1 cellular context compared by ENCODE assay signal in the genomic region with DNA sequence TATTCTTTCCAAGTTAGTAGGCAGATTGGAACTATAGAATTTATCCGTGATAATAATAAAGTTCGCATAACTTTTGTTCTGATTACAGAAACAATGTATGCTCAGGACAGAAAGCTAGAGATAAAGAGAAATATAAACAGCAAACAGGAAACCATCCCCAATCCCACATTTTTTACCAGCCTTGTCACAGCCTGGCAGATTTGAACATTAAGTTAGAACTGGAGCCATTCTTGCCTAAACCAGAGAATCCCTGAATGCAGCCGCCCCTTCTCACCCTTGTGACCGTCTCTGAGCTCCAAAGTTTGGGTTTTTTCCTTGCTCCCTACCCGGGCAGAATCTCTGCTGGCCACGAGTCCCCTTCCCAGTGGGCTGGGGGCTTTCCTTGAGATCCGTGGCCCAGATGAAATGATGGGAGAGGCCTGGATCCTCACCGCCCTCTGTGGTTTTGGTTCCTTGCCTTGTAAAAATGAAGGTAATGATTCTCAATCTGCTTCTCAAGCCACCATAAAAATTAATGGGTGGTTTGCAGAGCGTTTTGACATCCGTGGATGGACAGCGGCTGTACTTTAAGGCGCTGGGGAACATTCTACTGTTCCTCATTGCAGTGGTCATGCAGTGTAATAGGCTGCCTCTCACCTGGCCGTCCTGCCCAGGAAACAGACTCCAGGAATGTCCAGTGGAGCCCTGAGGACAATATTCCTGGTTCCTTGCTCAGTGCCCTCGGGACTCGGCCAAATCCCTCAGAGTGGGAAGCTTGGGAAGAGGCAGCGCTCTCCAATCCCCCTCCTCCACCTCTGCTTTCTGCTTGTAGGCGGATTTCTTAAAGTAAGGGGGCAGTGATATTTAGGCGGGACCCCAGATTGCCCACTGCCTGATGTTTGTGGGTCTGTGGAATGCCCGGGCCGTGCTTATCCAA.
TF ChIP-seq lines count a peak whose summit lies in the region.

No MANE protein-coding gene starts in this region.

TF ChIP-seq in HepG2, 621 proteins besides CTCF, POLR2A, EP300 and RAD21 (continued from another document and continues in another):
- TF ChIP-seq, protein P1, sequence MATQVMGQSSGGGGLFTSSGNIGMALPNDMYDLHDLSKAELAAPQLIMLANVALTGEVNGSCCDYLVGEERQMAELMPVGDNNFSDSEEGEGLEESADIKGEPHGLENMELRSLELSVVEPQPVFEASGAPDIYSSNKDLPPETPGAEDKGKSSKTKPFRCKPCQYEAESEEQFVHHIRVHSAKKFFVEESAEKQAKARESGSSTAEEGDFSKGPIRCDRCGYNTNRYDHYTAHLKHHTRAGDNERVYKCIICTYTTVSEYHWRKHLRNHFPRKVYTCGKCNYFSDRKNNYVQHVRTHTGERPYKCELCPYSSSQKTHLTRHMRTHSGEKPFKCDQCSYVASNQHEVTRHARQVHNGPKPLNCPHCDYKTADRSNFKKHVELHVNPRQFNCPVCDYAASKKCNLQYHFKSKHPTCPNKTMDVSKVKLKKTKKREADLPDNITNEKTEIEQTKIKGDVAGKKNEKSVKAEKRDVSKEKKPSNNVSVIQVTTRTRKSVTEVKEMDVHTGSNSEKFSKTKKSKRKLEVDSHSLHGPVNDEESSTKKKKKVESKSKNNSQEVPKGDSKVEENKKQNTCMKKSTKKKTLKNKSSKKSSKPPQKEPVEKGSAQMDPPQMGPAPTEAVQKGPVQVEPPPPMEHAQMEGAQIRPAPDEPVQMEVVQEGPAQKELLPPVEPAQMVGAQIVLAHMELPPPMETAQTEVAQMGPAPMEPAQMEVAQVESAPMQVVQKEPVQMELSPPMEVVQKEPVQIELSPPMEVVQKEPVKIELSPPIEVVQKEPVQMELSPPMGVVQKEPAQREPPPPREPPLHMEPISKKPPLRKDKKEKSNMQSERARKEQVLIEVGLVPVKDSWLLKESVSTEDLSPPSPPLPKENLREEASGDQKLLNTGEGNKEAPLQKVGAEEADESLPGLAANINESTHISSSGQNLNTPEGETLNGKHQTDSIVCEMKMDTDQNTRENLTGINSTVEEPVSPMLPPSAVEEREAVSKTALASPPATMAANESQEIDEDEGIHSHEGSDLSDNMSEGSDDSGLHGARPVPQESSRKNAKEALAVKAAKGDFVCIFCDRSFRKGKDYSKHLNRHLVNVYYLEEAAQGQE (IDR thresholded peaks at IDR 0.05; ENCODE audit: borderline replicate concordance in 1 of 2, low read depth in 1 of 2, low read length in 2 of 2) = 0 out of 4 replicates have a peak, but pooled peaks of 1 of the 2 experiments have one; percentile 7
- TF ChIP-seq HNRNPK (IDR thresholded peaks at IDR 0.05; ENCODE audit: low read depth, low read length, poor library complexity, severe bottlenecking) = no peak
- TF ChIP-seq REPIN1 (CRISPR knock-in tag; IDR thresholded peaks at IDR 0.05; ENCODE audit: borderline replicate concordance, low read depth) = peak; percentile 5; the same call in 1 of the 2 replicates
- peak; percentile 4; the same call in 1 of the 2 replicates for TF ChIP-seq NFYB (CRISPR knock-in tag; IDR thresholded peaks at IDR 0.05)
- TF ChIP-seq SMYD3 (CRISPR knock-in tag; IDR thresholded peaks at IDR 0.05) = 0 out of 2 replicates have a peak, but pooled peaks have one; percentile 31
- no peak for TF ChIP-seq ZZZ3 (CRISPR knock-in tag; IDR thresholded peaks at IDR 0.05; ENCODE audit: borderline replicate concordance)
- peak; percentile 48 for TF ChIP-seq SALL1 (CRISPR knock-in tag; IDR thresholded peaks at IDR 0.05)
- TF ChIP-seq, protein P2, sequence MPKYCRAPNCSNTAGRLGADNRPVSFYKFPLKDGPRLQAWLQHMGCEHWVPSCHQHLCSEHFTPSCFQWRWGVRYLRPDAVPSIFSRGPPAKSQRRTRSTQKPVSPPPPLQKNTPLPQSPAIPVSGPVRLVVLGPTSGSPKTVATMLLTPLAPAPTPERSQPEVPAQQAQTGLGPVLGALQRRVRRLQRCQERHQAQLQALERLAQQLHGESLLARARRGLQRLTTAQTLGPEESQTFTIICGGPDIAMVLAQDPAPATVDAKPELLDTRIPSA (CRISPR knock-in tag; IDR thresholded peaks at IDR 0.05; ENCODE audit: borderline replicate concordance) = 0 out of 2 replicates have a peak, but pooled peaks have one; percentile 20
- TF ChIP-seq, protein P3, sequence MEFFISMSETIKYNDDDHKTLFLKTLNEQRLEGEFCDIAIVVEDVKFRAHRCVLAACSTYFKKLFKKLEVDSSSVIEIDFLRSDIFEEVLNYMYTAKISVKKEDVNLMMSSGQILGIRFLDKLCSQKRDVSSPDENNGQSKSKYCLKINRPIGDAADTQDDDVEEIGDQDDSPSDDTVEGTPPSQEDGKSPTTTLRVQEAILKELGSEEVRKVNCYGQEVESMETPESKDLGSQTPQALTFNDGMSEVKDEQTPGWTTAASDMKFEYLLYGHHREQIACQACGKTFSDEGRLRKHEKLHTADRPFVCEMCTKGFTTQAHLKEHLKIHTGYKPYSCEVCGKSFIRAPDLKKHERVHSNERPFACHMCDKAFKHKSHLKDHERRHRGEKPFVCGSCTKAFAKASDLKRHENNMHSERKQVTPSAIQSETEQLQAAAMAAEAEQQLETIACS (CRISPR knock-in tag; IDR thresholded peaks at IDR 0.05) = 0 out of 2 replicates have a peak, but pooled peaks have one; percentile 8
- TF ChIP-seq ZNF777 (CRISPR knock-in tag; IDR thresholded peaks at IDR 0.05) = peak; percentile 61; the same call in 1 of the 2 replicates
- TF ChIP-seq AHR (CRISPR knock-in tag; IDR thresholded peaks at IDR 0.05) = 0 out of 2 replicates have a peak, but pooled peaks have one; percentile 30
- TF ChIP-seq PHF8 (CRISPR knock-in tag; IDR thresholded peaks at IDR 0.05) = peak; percentile 14; the same call in 1 of the 2 replicates
- TF ChIP-seq, protein P4, sequence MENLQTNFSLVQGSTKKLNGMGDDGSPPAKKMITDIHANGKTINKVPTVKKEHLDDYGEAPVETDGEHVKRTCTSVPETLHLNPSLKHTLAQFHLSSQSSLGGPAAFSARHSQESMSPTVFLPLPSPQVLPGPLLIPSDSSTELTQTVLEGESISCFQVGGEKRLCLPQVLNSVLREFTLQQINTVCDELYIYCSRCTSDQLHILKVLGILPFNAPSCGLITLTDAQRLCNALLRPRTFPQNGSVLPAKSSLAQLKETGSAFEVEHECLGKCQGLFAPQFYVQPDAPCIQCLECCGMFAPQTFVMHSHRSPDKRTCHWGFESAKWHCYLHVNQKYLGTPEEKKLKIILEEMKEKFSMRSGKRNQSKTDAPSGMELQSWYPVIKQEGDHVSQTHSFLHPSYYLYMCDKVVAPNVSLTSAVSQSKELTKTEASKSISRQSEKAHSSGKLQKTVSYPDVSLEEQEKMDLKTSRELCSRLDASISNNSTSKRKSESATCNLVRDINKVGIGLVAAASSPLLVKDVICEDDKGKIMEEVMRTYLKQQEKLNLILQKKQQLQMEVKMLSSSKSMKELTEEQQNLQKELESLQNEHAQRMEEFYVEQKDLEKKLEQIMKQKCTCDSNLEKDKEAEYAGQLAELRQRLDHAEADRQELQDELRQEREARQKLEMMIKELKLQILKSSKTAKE (CRISPR knock-in tag; IDR thresholded peaks at IDR 0.05; ENCODE audit: borderline replicate concordance) = no peak
- no peak for TF ChIP-seq RFXANK (CRISPR knock-in tag; IDR thresholded peaks at IDR 0.05)
- TF ChIP-seq FOXK2 (IDR thresholded peaks at IDR 0.05) = no peak
- TF ChIP-seq ZNF3 (CRISPR knock-in tag; IDR thresholded peaks at IDR 0.05) = no peak
- TF ChIP-seq TAF1 (CRISPR knock-in tag; IDR thresholded peaks at IDR 0.05) = peak; percentile 31; the same call in 1 of the 2 replicates
- TF ChIP-seq IRX3 (CRISPR knock-in tag; IDR thresholded peaks at IDR 0.05; ENCODE audit: borderline replicate concordance, low read depth) = no peak
- 0 out of 2 replicates have a peak, but pooled peaks have one; percentile 50 for TF ChIP-seq ZNF230 (CRISPR knock-in tag; IDR thresholded peaks at IDR 0.05)
- 0 out of 2 replicates have a peak, but pooled peaks have one; percentile 8 for TF ChIP-seq ARNTL (CRISPR knock-in tag; IDR thresholded peaks at IDR 0.05)
- 0 out of 2 replicates have a peak, but pooled peaks have one; percentile 3 for TF ChIP-seq SALL2 (CRISPR knock-in tag; IDR thresholded peaks at IDR 0.05)
- no peak for TF ChIP-seq ZNF329 (CRISPR knock-in tag; IDR thresholded peaks at IDR 0.05; ENCODE audit: low read depth)
- TF ChIP-seq SSRP1 (CRISPR knock-in tag; IDR thresholded peaks at IDR 0.05) = no peak
- 0 out of 2 replicates have a peak, but pooled peaks have one; percentile 2 for TF ChIP-seq ZNF570 (CRISPR knock-in tag; IDR thresholded peaks at IDR 0.05; ENCODE audit: borderline replicate concordance)
- 0 out of 2 replicates have a peak, but pooled peaks have one; percentile 12 for TF ChIP-seq FOXJ3 (CRISPR knock-in tag; IDR thresholded peaks at IDR 0.05; ENCODE audit: borderline replicate concordance)
- TF ChIP-seq, protein P5, sequence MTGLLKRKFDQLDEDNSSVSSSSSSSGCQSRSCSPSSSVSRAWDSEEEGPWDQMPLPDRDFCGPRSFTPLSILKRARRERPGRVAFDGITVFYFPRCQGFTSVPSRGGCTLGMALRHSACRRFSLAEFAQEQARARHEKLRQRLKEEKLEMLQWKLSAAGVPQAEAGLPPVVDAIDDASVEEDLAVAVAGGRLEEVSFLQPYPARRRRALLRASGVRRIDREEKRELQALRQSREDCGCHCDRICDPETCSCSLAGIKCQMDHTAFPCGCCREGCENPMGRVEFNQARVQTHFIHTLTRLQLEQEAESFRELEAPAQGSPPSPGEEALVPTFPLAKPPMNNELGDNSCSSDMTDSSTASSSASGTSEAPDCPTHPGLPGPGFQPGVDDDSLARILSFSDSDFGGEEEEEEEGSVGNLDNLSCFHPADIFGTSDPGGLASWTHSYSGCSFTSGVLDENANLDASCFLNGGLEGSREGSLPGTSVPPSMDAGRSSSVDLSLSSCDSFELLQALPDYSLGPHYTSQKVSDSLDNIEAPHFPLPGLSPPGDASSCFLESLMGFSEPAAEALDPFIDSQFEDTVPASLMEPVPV (CRISPR knock-in tag; IDR thresholded peaks at IDR 0.05) = peak; percentile 32; the same call in 1 of the 2 replicates
- no peak for TF ChIP-seq ZMYM4 (CRISPR knock-in tag; IDR thresholded peaks at IDR 0.05)
- TF ChIP-seq, protein P6, sequence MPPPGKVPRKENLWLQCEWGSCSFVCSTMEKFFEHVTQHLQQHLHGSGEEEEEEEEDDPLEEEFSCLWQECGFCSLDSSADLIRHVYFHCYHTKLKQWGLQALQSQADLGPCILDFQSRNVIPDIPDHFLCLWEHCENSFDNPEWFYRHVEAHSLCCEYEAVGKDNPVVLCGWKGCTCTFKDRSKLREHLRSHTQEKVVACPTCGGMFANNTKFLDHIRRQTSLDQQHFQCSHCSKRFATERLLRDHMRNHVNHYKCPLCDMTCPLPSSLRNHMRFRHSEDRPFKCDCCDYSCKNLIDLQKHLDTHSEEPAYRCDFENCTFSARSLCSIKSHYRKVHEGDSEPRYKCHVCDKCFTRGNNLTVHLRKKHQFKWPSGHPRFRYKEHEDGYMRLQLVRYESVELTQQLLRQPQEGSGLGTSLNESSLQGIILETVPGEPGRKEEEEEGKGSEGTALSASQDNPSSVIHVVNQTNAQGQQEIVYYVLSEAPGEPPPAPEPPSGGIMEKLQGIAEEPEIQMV (CRISPR knock-in tag; IDR thresholded peaks at IDR 0.05; ENCODE audit: low read depth) = no peak
- peak; percentile 11; the same call in 1 of the 2 replicates for TF ChIP-seq ZNF331 (CRISPR knock-in tag; IDR thresholded peaks at IDR 0.05)
- TF ChIP-seq, protein P7, sequence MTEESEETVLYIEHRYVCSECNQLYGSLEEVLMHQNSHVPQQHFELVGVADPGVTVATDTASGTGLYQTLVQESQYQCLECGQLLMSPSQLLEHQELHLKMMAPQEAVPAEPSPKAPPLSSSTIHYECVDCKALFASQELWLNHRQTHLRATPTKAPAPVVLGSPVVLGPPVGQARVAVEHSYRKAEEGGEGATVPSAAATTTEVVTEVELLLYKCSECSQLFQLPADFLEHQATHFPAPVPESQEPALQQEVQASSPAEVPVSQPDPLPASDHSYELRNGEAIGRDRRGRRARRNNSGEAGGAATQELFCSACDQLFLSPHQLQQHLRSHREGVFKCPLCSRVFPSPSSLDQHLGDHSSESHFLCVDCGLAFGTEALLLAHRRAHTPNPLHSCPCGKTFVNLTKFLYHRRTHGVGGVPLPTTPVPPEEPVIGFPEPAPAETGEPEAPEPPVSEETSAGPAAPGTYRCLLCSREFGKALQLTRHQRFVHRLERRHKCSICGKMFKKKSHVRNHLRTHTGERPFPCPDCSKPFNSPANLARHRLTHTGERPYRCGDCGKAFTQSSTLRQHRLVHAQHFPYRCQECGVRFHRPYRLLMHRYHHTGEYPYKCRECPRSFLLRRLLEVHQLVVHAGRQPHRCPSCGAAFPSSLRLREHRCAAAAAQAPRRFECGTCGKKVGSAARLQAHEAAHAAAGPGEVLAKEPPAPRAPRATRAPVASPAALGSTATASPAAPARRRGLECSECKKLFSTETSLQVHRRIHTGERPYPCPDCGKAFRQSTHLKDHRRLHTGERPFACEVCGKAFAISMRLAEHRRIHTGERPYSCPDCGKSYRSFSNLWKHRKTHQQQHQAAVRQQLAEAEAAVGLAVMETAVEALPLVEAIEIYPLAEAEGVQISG (CRISPR knock-in tag; IDR thresholded peaks at IDR 0.05) = no peak
- TF ChIP-seq, protein P8, sequence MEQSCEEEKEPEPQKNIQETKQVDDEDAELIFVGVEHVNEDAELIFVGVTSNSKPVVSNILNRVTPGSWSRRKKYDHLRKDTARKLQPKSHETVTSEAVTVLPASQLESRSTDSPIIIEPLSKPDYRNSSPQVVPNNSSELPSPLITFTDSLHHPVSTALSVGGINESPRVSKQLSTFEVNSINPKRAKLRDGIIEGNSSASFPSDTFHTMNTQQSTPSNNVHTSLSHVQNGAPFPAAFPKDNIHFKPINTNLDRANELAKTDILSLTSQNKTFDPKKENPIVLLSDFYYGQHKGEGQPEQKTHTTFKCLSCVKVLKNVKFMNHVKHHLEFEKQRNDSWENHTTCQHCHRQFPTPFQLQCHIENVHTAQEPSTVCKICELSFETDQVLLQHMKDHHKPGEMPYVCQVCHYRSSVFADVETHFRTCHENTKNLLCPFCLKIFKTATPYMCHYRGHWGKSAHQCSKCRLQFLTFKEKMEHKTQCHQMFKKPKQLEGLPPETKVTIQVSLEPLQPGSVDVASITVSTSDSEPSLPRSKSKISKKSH (CRISPR knock-in tag; IDR thresholded peaks at IDR 0.05; ENCODE audit: borderline replicate concordance) = no peak
- TF ChIP-seq, protein P9, sequence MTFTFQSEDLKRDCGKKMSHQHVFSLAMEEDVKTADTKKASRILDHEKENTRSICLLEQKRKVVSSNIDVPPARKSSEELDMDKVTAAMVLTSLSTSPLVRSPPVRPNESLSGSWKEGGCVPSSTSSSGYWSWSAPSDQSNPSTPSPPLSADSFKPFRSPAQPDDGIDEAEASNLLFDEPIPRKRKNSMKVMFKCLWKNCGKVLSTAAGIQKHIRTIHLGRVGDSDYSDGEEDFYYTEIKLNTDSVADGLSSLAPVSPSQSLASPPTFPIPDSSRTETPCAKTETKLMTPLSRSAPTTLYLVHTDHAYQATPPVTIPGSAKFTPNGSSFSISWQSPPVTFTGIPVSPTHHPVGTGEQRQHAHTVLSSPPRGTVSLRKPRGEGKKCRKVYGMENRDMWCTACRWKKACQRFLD (CRISPR knock-in tag; IDR thresholded peaks at IDR 0.05; ENCODE audit: borderline replicate concordance) = 0 out of 2 replicates have a peak, but pooled peaks have one; percentile 4
- no peak for TF ChIP-seq ZSCAN21 (CRISPR knock-in tag; IDR thresholded peaks at IDR 0.05; ENCODE audit: borderline replicate concordance)
- TF ChIP-seq ZNF792 (CRISPR knock-in tag; IDR thresholded peaks at IDR 0.05) = 0 out of 2 replicates have a peak, but pooled peaks have one; percentile 30
